In genomic region chr1:156627313-156627880, GRCh38 we compare ENCODE assay signal across 9 cellular contexts. TPM values are rescaled to one million over a fixed set of nuclear protein-coding genes. Genes with fewer than 3 reads are reported as not detected.
DNase-seq lines count a peak whose midpoint lies in the region; ATAC-seq and TF ChIP-seq lines count a peak whose summit lies in the region.
"Had no signal": no experiment of that assay in that cellular context is flagged by ENCODE, and none has a peak within 500 bp of the region (broad histone marks: within the 10 kb centered on the region; RNA-seq: fewer than 3 reads in every experiment).

No MANE protein-coding gene starts in this region.

- H3K4me1 Mint-ChIP-seq in activated naive CD4-positive, alpha-beta T cell treated with anti-CD3 and anti-CD28 coated beads for 36 hours (ENCODE audit: low read depth), result peaks cover 7% of the 10 kb centered on the region
- H3K4me1 Mint-ChIP-seq in endodermal cell (peaks cover 10% of the 10 kb centered on the region), progenitor cell of endocrine pancreas (ENCODE audit: low read depth) (peaks cover 3% of the 10 kb centered on the region)

- H3K4me3 Mint-ChIP-seq in activated naive CD4-positive, alpha-beta T cell treated with anti-CD3 and anti-CD28 coated beads for 36 hours, result no peak overlapping the region
- H3K4me3 Mint-ChIP-seq in endodermal cell (no peak overlapping the region), progenitor cell of endocrine pancreas (ENCODE audit: low read depth) (no peak overlapping the region)
- H3K4me3 Mint-ChIP-seq: central memory CD8-positive, alpha-beta T cell had no signal

- TF ChIP-seq CTCF in Loucy (conservative IDR thresholded peaks at IDR 0.05; ENCODE audit: low read length) (peak; percentile 87), endodermal cell (conservative IDR thresholded peaks at IDR 0.05) (peak; percentile 91), progenitor cell of endocrine pancreas (IDR thresholded peaks at IDR 0.05; ENCODE audit: unreplicated experiment) (peak; percentile 68)

- CTCF ChIA-PET in activated naive CD4-positive, alpha-beta T cell treated with anti-CD3 and anti-CD28 coated beads for 36 hours (lab: Charles Lee), result interaction anchor here (0.5 to 9.0 kb wide), 32 partner anchors 9 to 310 kb away, joined by 3 to 168 read pairs (median 4); partner anchors contain the start of genes CRABP2, GPATCH4, ISG20L2 and METTL25B

- H3K27ac Mint-ChIP-seq in activated naive CD4-positive, alpha-beta T cell treated with anti-CD3 and anti-CD28 coated beads for 36 hours, result no peak overlapping the region
- H3K27ac Mint-ChIP-seq in endodermal cell (no peak overlapping the region), progenitor cell of endocrine pancreas (no peak overlapping the region)

- intact Hi-C loops in activated naive CD4-positive, alpha-beta T cell treated with anti-CD3 and anti-CD28 coated beads for 36 hours (cut with micrococcal nuclease), result loop anchor here (2.0 kb wide), 1 partner anchor 13 kb away; no protein-coding TSS in a partner anchor

- H3K27me3 ChIP-seq in Loucy (ENCODE audit: insufficient read depth, low read length, poor library complexity, severe bottlenecking), result no peaks in the 10 kb centered on the region
- H3K27me3 ChIP-seq in endodermal cell (ENCODE audit: control insufficient read depth, insufficient read depth, low read length, poor library complexity, severe bottlenecking), result peaks cover 54% of the 10 kb centered on the region

- no peaks in the 10 kb centered on the region for H3K79me2 ChIP-seq in Loucy (ENCODE audit: insufficient read depth, low read length)

- no peaks in the 10 kb centered on the region for H3K9me2 ChIP-seq in Loucy (replicated peaks; ENCODE audit: low read depth, low read length)

- no peak overlapping the region for H3K4me2 ChIP-seq in Loucy (ENCODE audit: low read depth, low read length, poor library complexity, severe bottlenecking)

- H3K27me3 Mint-ChIP-seq in activated naive CD4-positive, alpha-beta T cell treated with anti-CD3 and anti-CD28 coated beads for 36 hours (ENCODE audit: low read depth), result peaks cover 50% of the 10 kb centered on the region
- peaks cover 88% of the 10 kb centered on the region for H3K27me3 Mint-ChIP-seq in endodermal cell (ENCODE audit: insufficient read depth)
- H3K27me3 Mint-ChIP-seq in progenitor cell of endocrine pancreas, result peaks cover 64% of the 10 kb centered on the region

- H3K4me1 ChIP-seq in Loucy (ENCODE audit: insufficient read depth, low read length, poor library complexity, severe bottlenecking) (no peaks in the 10 kb centered on the region), endodermal cell (ENCODE audit: control insufficient read depth, insufficient read depth, low read length) (no peaks in the 10 kb centered on the region)

- H3K9me3 ChIP-seq in Loucy (ENCODE audit: insufficient read depth, low read depth, low read length), result no peaks in the 10 kb centered on the region
- H3K9me3 ChIP-seq in endodermal cell (ENCODE audit: control insufficient read depth, low read length), result no peaks in the 10 kb centered on the region

- no peaks in the 10 kb centered on the region for H3K9me3 Mint-ChIP-seq in activated naive CD4-positive, alpha-beta T cell treated with anti-CD3 and anti-CD28 coated beads for 36 hours
- H3K9me3 Mint-ChIP-seq in endodermal cell, result no peaks in the 10 kb centered on the region
- no peaks in the 10 kb centered on the region for H3K9me3 Mint-ChIP-seq in progenitor cell of endocrine pancreas (ENCODE audit: low read depth)
- H3K9me3 Mint-ChIP-seq: central memory CD8-positive, alpha-beta T cell had no signal

- no peak overlapping the region for H3K27ac ChIP-seq in endodermal cell (ENCODE audit: low read depth, low read length)

- no peak overlapping the region for H3K4me3 ChIP-seq in Loucy (ENCODE audit: low read length, poor library complexity, severe bottlenecking)
- no peak overlapping the region for H3K4me3 ChIP-seq in endodermal cell (ENCODE audit: low read length)

- no peak for ATAC-seq in HG03354 (IDR thresholded peaks at IDR 0.05; ENCODE audit: poor library complexity, severe bottlenecking, unreplicated experiment)

- no peaks in the 10 kb centered on the region for H4K20me1 ChIP-seq in Loucy (ENCODE audit: insufficient read depth, low read length, poor library complexity, severe bottlenecking)

- H3K36me3 Mint-ChIP-seq in activated naive CD4-positive, alpha-beta T cell treated with anti-CD3 and anti-CD28 coated beads for 36 hours (ENCODE audit: low read depth), result no peaks in the 10 kb centered on the region
- H3K36me3 Mint-ChIP-seq in endodermal cell (ENCODE audit: low read depth) (no peaks in the 10 kb centered on the region), progenitor cell of endocrine pancreas (ENCODE audit: insufficient read depth) (no peaks in the 10 kb centered on the region)

- H2AFZ ChIP-seq in Loucy (ENCODE audit: low read length), result no peak overlapping the region

- peak; percentile 57 for DNase-seq in activated naive CD4-positive, alpha-beta T cell treated with anti-CD3 and anti-CD28 coated beads for 36 hours
- no peak for DNase-seq in activated naive CD4-positive, alpha-beta T cell (lab: John Stamatoyannopoulos, UW)
- DNase-seq in SK-MEL-5 (ENCODE audit: low read depth, low spot score) (peak; percentile 81), endodermal cell (peak; percentile 85), progenitor cell of endocrine pancreas (ENCODE audit: low spot score, unreplicated experiment) (no peak), iPS-NIHi7 (ENCODE audit: extremely low spot score) (no peak)

- in situ Hi-C loops in SK-MEL-5 (cut with HindIII; ENCODE audit: low pct_unique_long_range_greater_than_20kb, low sequenced_read_pairs), result no loop called here

- WGBS in endodermal cell (ENCODE audit: insufficient coverage in 1 of 2, insufficient read length in 1 of 2), 2 experiments, result 89 to 90% methylated on average over 2 of the region's 2 CpGs

- no peaks in the 10 kb centered on the region for H3F3A ChIP-seq in Loucy (ENCODE audit: low read depth)

- H3K9ac ChIP-seq in Loucy (ENCODE audit: low read depth, low read length, poor library complexity, severe bottlenecking) (no peak overlapping the region), endodermal cell (ENCODE audit: extremely low read depth, low read length, poor library complexity, severe bottlenecking) (no peak overlapping the region)

- no peaks in the 10 kb centered on the region for H3K36me3 ChIP-seq in Loucy (ENCODE audit: insufficient read depth, low read length)
- no peaks in the 10 kb centered on the region for H3K36me3 ChIP-seq in endodermal cell (ENCODE audit: control insufficient read depth, insufficient read depth, low read length)

RNA-seq across cellular contexts. Expression of gene HAPLN2, which starts 8.2 kb away (rescaled TPM):
- total RNA-seq in activated naive CD4-positive, alpha-beta T cell treated with anti-CD3 and anti-CD28 coated beads for 36 hours, result under 1 TPM; 0.40 to 0.55 TPM
- total RNA-seq in SK-MEL-5 (2014; rRNA removed; shearing (Covaris generic)), result not detected in 2 replicates
- polyA plus RNA-seq in SK-MEL-5 (2015; cell fraction: cytosol; rRNA removed), result not detected in 2 replicates
- polyA plus RNA-seq in SK-MEL-5 (2015; cell fraction: nucleus; rRNA removed), result 0.47 and 6.2 TPM in 2 replicates
- total RNA-seq in endodermal cell (1 to 10 TPM in 1 of 2 donors, under 1 TPM in 1; 0.42 to 2.8 TPM), progenitor cell of endocrine pancreas (0.38 and 0.93 TPM in 2 replicates)
- polyA plus RNA-seq in endodermal cell (2013, experiment 1 of 2), result 0.82 TPM
- 0.54 TPM for polyA plus RNA-seq in endodermal cell (2013, experiment 2 of 2)

RNA-seq across cellular contexts. Expression of gene BCAN, which starts 14.5 kb away (rescaled TPM):
- not detected for total RNA-seq in activated naive CD4-positive, alpha-beta T cell treated with anti-CD3 and anti-CD28 coated beads for 36 hours
- total RNA-seq in SK-MEL-5 (2014; rRNA removed; shearing (Covaris generic)), result 34.2 and 43.7 TPM in 2 replicates
- 77.7 and 93.2 TPM in 2 replicates for polyA plus RNA-seq in SK-MEL-5 (2015; cell fraction: cytosol; rRNA removed)
- 45.2 and 74.8 TPM in 2 replicates for polyA plus RNA-seq in SK-MEL-5 (2015; cell fraction: nucleus; rRNA removed)
- total RNA-seq in endodermal cell, result under 1 TPM in 1 of 2 donors, not detected in 1; 0.31 TPM
- polyA plus RNA-seq in endodermal cell (2013, experiment 1 of 2), result 1.6 TPM
- 0.83 TPM for polyA plus RNA-seq in endodermal cell (2013, experiment 2 of 2)
- not detected in 2 replicates for total RNA-seq in progenitor cell of endocrine pancreas

RNA-seq across cellular contexts. Expression of gene GPATCH4, which starts 26.1 kb away (rescaled TPM):
- total RNA-seq in activated naive CD4-positive, alpha-beta T cell treated with anti-CD3 and anti-CD28 coated beads for 36 hours, result 10 to 100 TPM; 37.5 to 38.3 TPM
- total RNA-seq in SK-MEL-5 (2014; rRNA removed; shearing (Covaris generic)), result 26.4 and 27.3 TPM in 2 replicates
- polyA plus RNA-seq in SK-MEL-5 (2015; cell fraction: cytosol; rRNA removed), result 29.4 and 37.3 TPM in 2 replicates
- polyA plus RNA-seq in SK-MEL-5 (2015; cell fraction: nucleus; rRNA removed), result 48.3 and 48.5 TPM in 2 replicates
- total RNA-seq in endodermal cell (10 to 100 TPM; 23.0 to 34.4 TPM), progenitor cell of endocrine pancreas (26.2 and 27.0 TPM in 2 replicates)
- polyA plus RNA-seq in endodermal cell (2013, experiment 1 of 2), result 19.7 TPM
- polyA plus RNA-seq in endodermal cell (2013, experiment 2 of 2), result 17.4 TPM

RNA-seq across cellular contexts. Expression of gene NAXE, which starts 35.8 kb away (rescaled TPM):
- 10 to 100 TPM; 77.4 to 84.6 TPM for total RNA-seq in activated naive CD4-positive, alpha-beta T cell treated with anti-CD3 and anti-CD28 coated beads for 36 hours
- 216 and 229 TPM in 2 replicates for total RNA-seq in SK-MEL-5 (2014; rRNA removed; shearing (Covaris generic))
- polyA plus RNA-seq in SK-MEL-5 (2015; cell fraction: cytosol; rRNA removed), result 118 and 164 TPM in 2 replicates
- polyA plus RNA-seq in SK-MEL-5 (2015; cell fraction: nucleus; rRNA removed), result 47.6 and 50.1 TPM in 2 replicates
- total RNA-seq in endodermal cell (100 to 1,000 TPM in 1 of 2 donors, 10 to 100 TPM in 1; 96.0 to 129 TPM), progenitor cell of endocrine pancreas (108 and 115 TPM in 2 replicates)
- polyA plus RNA-seq in endodermal cell (2013, experiment 1 of 2), result 72.2 TPM
- 60.4 TPM for polyA plus RNA-seq in endodermal cell (2013, experiment 2 of 2)

RNA-seq across cellular contexts. Expression of gene TTC24, which starts 47.9 kb away (rescaled TPM):
- total RNA-seq in activated naive CD4-positive, alpha-beta T cell treated with anti-CD3 and anti-CD28 coated beads for 36 hours, result 1 to 10 TPM; 3.1 to 3.9 TPM
- not detected in 2 replicates for total RNA-seq in SK-MEL-5 (2014; rRNA removed; shearing (Covaris generic))
- polyA plus RNA-seq in SK-MEL-5 (2015; cell fraction: cytosol; rRNA removed), result not detected in 2 replicates
- not detected in 2 replicates for polyA plus RNA-seq in SK-MEL-5 (2015; cell fraction: nucleus; rRNA removed)
- total RNA-seq in endodermal cell (not detected), progenitor cell of endocrine pancreas (not detected in 2 replicates)
- polyA plus RNA-seq in endodermal cell (2013, experiment 1 of 2), result not detected
- not detected for polyA plus RNA-seq in endodermal cell (2013, experiment 2 of 2)

Comparison
In these comparisons a context has a peak if more than half of its experiments do, and no peak if none do; other contexts are left out.
1. DNase-seq: peak in activated naive CD4-positive, alpha-beta T cell treated with anti-CD3 and anti-CD28 coated beads for 36 hours (single experiment), SK-MEL-5 (single experiment) and endodermal cell (single experiment); none in activated naive CD4-positive, alpha-beta T cell (0 of 4), progenitor cell of endocrine pancreas (single experiment) and iPS-NIHi7 (single experiment).
2. RNA of gene BCAN, which starts 14.5 kb away (total RNA-seq): 34.2 to 43.7 TPM in SK-MEL-5; 0.31 TPM in endodermal cell, not detected in progenitor cell of endocrine pancreas and not detected in activated naive CD4-positive, alpha-beta T cell treated with anti-CD3 and anti-CD28 coated beads for 36 hours; every median in the first group is over 10 times any median in the second.
3. Peak in every context shown above with its lines, with median percentiles within 50 percentile points of each other: CTCF ChIP-seq.